7 cellular contexts compared by ENCODE assay signal in genomic region chr16:28881565-28881964, GRCh38. TPM values are rescaled to one million over a fixed set of nuclear protein-coding genes. Genes with fewer than 3 reads are reported as not detected.
"Had no signal": no experiment of that assay in that cellular context is flagged by ENCODE, and none has a peak within 500 bp of the region (broad histone marks: within the 10 kb centered on the region; RNA-seq: fewer than 3 reads in every experiment).

No MANE protein-coding gene starts in this region.

RNA-seq across cellular contexts. Expression of gene ATP2A1, which starts 3.3 kb away (rescaled TPM):
- total RNA-seq: body of pancreas, vagina had no signal

RNA-seq across cellular contexts. Expression of gene CD19, which starts 50.2 kb away (rescaled TPM):
- total RNA-seq: body of pancreas, cerebellum, gastroesophageal sphincter, hepatocyte, left ventricle myocardium superior, osteocyte, vagina had no signal
